Comparison of ENCODE assay signal across 29 cellular contexts in the genomic region with DNA sequence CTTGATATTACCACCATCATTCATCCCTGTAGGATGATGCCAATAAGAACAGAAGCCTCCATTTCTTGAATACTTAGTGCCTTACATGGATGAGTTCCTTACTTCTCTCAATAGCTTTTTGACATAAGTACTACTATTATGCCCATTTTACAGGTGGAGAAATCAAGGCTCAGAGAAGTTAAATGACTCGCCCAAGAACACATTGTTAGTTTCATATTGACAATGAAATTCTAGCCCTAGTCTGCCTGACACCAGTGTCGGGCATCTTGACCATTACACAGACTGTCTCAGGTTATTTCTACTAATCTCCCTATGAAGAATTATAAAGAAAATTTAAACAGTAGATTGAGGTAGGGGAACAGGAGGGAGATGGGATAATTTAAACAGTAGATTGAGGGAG.
"Had no signal": no experiment of that assay in that cellular context is flagged by ENCODE, and none has a peak within 500 bp of the region (broad histone marks: within the 10 kb centered on the region; RNA-seq: fewer than 3 reads in every experiment).

No MANE protein-coding gene starts in this region.

- H3K4me1 Mint-ChIP-seq: stimulated activated memory B cell treated with anti-CD40 and anti-IgM and Interleukin-4, amounts not matched to agents 10 μg/mL and 1 μg/mL and 100 μg/mL, for 72 hours; stimulated activated naive B cell treated with anti-CD40 and anti-IgM and Interleukin-4, amounts not matched to agents 10 μg/mL and 1 μg/mL and 100 μg/mL, for 72 hours; stimulated activated naive CD8-positive, alpha-beta T cell treated with anti-CD3 and anti-CD28 coated beads, Interleukin-15, amount 100 ng/mL, for 72 hours had no signal

- ATAC-seq: stimulated activated effector memory CD8-positive, alpha-beta T cell treated with anti-CD3 and anti-CD28 coated beads, Interleukin-12 subunit alpha, Interleukin-12 subunit beta, amount 100 ng/mL, for 72 hours; stimulated activated memory B cell treated with anti-CD40 and anti-IgM and Interleukin-4, amounts not matched to agents 10 μg/mL and 1 μg/mL and 100 μg/mL, for 72 hours; stimulated activated naive B cell treated with anti-CD40 and anti-IgM and Interleukin-4, amounts not matched to agents 10 μg/mL and 1 μg/mL and 100 μg/mL, for 72 hours; stimulated activated naive CD8-positive, alpha-beta T cell treated with anti-CD3 and anti-CD28 coated beads, Interleukin-15, amount 100 ng/mL, for 72 hours; stimulated activated naive CD8-positive, alpha-beta T cell treated with anti-CD3 and anti-CD28 coated beads, Interleukin-15, Interleukin-2, amounts not matched to agents 100 U/mL and 50 U/mL, for 24 hours; upper lobe of right lung had no signal

- H3K27ac ChIP-seq: stomach, suprapubic skin, testis, thoracic aorta, thyroid gland, tibial artery, tibial nerve, transverse colon, upper lobe of left lung, upper lobe of right lung, uterus, vagina had no signal

- H3K9me3 ChIP-seq: stomach, suprapubic skin, testis, thoracic aorta, thyroid gland, tibial artery, tibial nerve, transverse colon, upper lobe of left lung, upper lobe of right lung, uterus, vagina had no signal

- H3K4me1 ChIP-seq: testis, thyroid gland, tibial nerve, transverse colon, upper lobe of right lung, uterus had no signal

- H3K36me3 Mint-ChIP-seq: stimulated activated effector memory CD8-positive, alpha-beta T cell treated with anti-CD3 and anti-CD28 coated beads, Interleukin-12 subunit alpha, Interleukin-12 subunit beta, amount 100 ng/mL, for 72 hours; stimulated activated memory B cell treated with anti-CD40 and anti-IgM and Interleukin-4, amounts not matched to agents 10 μg/mL and 1 μg/mL and 100 μg/mL, for 72 hours; stimulated activated naive B cell treated with anti-CD40 and anti-IgM and Interleukin-4, amounts not matched to agents 10 μg/mL and 1 μg/mL and 100 μg/mL, for 72 hours; type B pancreatic cell had no signal

- H3K36me3 ChIP-seq: stomach, suprapubic skin, thoracic aorta, thyroid gland, tibial artery, tibial nerve, transverse colon, upper lobe of left lung, upper lobe of right lung, uterus, vagina had no signal

- H3K27ac Mint-ChIP-seq: stimulated activated effector memory CD8-positive, alpha-beta T cell treated with anti-CD3 and anti-CD28 coated beads, Interleukin-12 subunit alpha, Interleukin-12 subunit beta, amount 100 ng/mL, for 72 hours; stimulated activated memory B cell treated with anti-CD40 and anti-IgM and Interleukin-4, amounts not matched to agents 10 μg/mL and 1 μg/mL and 100 μg/mL, for 72 hours; stimulated activated naive B cell treated with anti-CD40 and anti-IgM and Interleukin-4, amounts not matched to agents 10 μg/mL and 1 μg/mL and 100 μg/mL, for 72 hours; stimulated activated naive CD8-positive, alpha-beta T cell treated with anti-CD3 and anti-CD28 coated beads, Interleukin-15, amount 100 ng/mL, for 72 hours; stimulated activated naive CD8-positive, alpha-beta T cell treated with anti-CD3 and anti-CD28 coated beads, Interleukin-15, Interleukin-2, amounts not matched to agents 100 ng/mL and 50 ng/mL, for 24 hours; type B pancreatic cell had no signal

- DNase-seq: stimulated activated CD4-positive, alpha-beta T cell treated with anti-CD3 and anti-CD28 coated beads, Interleukin-2, amount 100 ng/mL, for 48 hours; stimulated activated CD4-positive, alpha-beta T cell treated with anti-CD3 and anti-CD28 coated beads, Interleukin-4, amount 100 ng/mL, for 1 hour; stimulated activated CD4-positive, alpha-beta T cell treated with anti-CD3 and anti-CD28 coated beads, Interleukin-4, amount 100 ng/mL, for 24 hours; stimulated activated CD4-positive, alpha-beta T cell treated with anti-CD3 and anti-CD28 coated beads, Interleukin-4, amount 100 ng/mL, for 4 hours; stimulated activated CD8-positive, alpha-beta memory T cell treated with anti-CD3 and anti-CD28 coated beads, Interleukin-4, amount 100 ng/mL, for 48 hours; stimulated activated naive B cell treated with anti-CD40 and anti-IgM and Interleukin-4, amounts not matched to agents 10 μg/mL and 1 μg/mL and 100 μg/mL, for 72 hours; stimulated activated naive CD4-positive, alpha-beta T cell; stimulated activated naive CD4-positive, alpha-beta T cell treated with Interleukin-2 at 50 U/mL for 16 hours; stimulated activated naive CD8-positive, alpha-beta T cell treated with anti-CD3 and anti-CD28 coated beads, Interleukin-15, amount 100 ng/mL, for 72 hours; stimulated activated naive CD8-positive, alpha-beta T cell treated with anti-CD3 and anti-CD28 coated beads, Interleukin-15, Interleukin-2, amounts not matched to agents 100 U/mL and 50 U/mL, for 24 hours; stomach; substantia nigra; testis; thyroid gland; tibial artery; transverse colon; trophoblast cell; upper lobe of left lung; upper lobe of right lung; uterus had no signal

- FAIRE-seq: urothelium cell line had no signal

- H3K4me3 Mint-ChIP-seq: stimulated activated memory B cell treated with anti-CD40 and anti-IgM and Interleukin-4, amounts not matched to agents 10 μg/mL and 1 μg/mL and 100 μg/mL, for 72 hours; stimulated activated naive B cell treated with anti-CD40 and anti-IgM and Interleukin-4, amounts not matched to agents 10 μg/mL and 1 μg/mL and 100 μg/mL, for 72 hours; stimulated activated naive CD8-positive, alpha-beta T cell treated with anti-CD3 and anti-CD28 coated beads, Interleukin-15, amount 100 ng/mL, for 72 hours; stimulated activated naive CD8-positive, alpha-beta T cell treated with anti-CD3 and anti-CD28 coated beads, Interleukin-15, Interleukin-2, amounts not matched to agents 100 ng/mL and 50 ng/mL, for 24 hours; type B pancreatic cell had no signal

- H3K4me3 ChIP-seq: stomach, suprapubic skin, testis, thoracic aorta, thyroid gland, tibial artery, tibial nerve, transverse colon, upper lobe of left lung, upper lobe of right lung, uterus, vagina had no signal

- H3K27me3 ChIP-seq: stomach, suprapubic skin, testis, thyroid gland, tibial nerve, transverse colon, upper lobe of left lung, upper lobe of right lung, uterus, vagina had no signal

- H3K9me3 Mint-ChIP-seq: stimulated activated effector memory CD8-positive, alpha-beta T cell treated with anti-CD3 and anti-CD28 coated beads, Interleukin-12 subunit alpha, Interleukin-12 subunit beta, amount 100 ng/mL, for 72 hours; stimulated activated memory B cell treated with anti-CD40 and anti-IgM and Interleukin-4, amounts not matched to agents 10 μg/mL and 1 μg/mL and 100 μg/mL, for 72 hours; stimulated activated naive B cell treated with anti-CD40 and anti-IgM and Interleukin-4, amounts not matched to agents 10 μg/mL and 1 μg/mL and 100 μg/mL, for 72 hours; stimulated activated naive CD8-positive, alpha-beta T cell treated with anti-CD3 and anti-CD28 coated beads, Interleukin-15, amount 100 ng/mL, for 72 hours; stimulated activated naive CD8-positive, alpha-beta T cell treated with anti-CD3 and anti-CD28 coated beads, Interleukin-15, Interleukin-2, amounts not matched to agents 100 ng/mL and 50 ng/mL, for 24 hours; type B pancreatic cell had no signal
